ENCODE assay signal across 37 cellular contexts in genomic region chr1:16394178-16394521, GRCh38. TPM values are rescaled to one million over a fixed set of nuclear protein-coding genes. Genes with fewer than 3 reads are reported as not detected.
"Had no signal": no experiment of that assay in that cellular context is flagged by ENCODE, and none has a peak within 500 bp of the region (broad histone marks: within the 10 kb centered on the region; RNA-seq: fewer than 3 reads in every experiment).

No MANE protein-coding gene starts in this region.

- H3K4me3 Mint-ChIP-seq: mesothelial cell of epicardium; neural progenitor cell; stimulated activated memory B cell treated with anti-CD40 and anti-IgM and Interleukin-4, amounts not matched to agents 10 μg/mL and 1 μg/mL and 100 μg/mL, for 72 hours; T-helper 1 cell treated with Interleukin-12 subunit alpha and Interleukin-12 subunit beta and Interleukin-4 antibody, amounts not matched to agents 30 μg/mL and 1 μg/mL, for 36 hours had no signal

- H3K9me3 ChIP-seq: heart right ventricle, right atrium auricular region, SK-N-SH, tibial nerve had no signal

- DNase-seq: activated CD4-positive, alpha-beta T cell treated with anti-CD3 and anti-CD28 coated beads, Interleukin-2, amount 50 U/mL, for 4 hours; activated CD4-positive, CD25-positive, alpha-beta regulatory T cell treated with anti-CD3 and anti-CD28 coated beads, Interleukin-2, amount 50 U/mL, for 72 hours; activated CD8-positive, alpha-beta memory T cell treated with anti-CD3 and anti-CD28 coated beads, Interleukin-2, amount 50 U/mL, for 4 hours; activated effector memory CD4-positive, alpha-beta T cell treated with anti-CD3 and anti-CD28 coated beads, Interleukin-2, amount 50 U/mL, for 16 hours; activated T-cell treated with anti-CD3 and anti-CD28 coated beads, Interleukin-2, amount 50 U/mL, for 48 hours; brain microvascular endothelial cell; cortex of kidney; foreskin fibroblast; naive B cell; SK-N-SH; stimulated activated CD4-positive, alpha-beta T cell treated with anti-CD3 and anti-CD28 coated beads, Interleukin-1b, Interleukin-23, amount 100 ng/mL, for 48 hours; stimulated activated CD4-positive, alpha-beta T cell treated with anti-CD3 and anti-CD28 coated beads, Interleukin-4, amount 100 ng/mL, for 4 hours; stimulated activated CD8-positive, alpha-beta memory T cell treated with anti-CD3 and anti-CD28 coated beads, Interleukin-4, amount 100 ng/mL, for 48 hours; SW 1271; T1000; WERI-Rb-1 had no signal

- H3K27ac Mint-ChIP-seq: neural progenitor cell; stimulated activated memory B cell treated with anti-CD40 and anti-IgM and Interleukin-4, amounts not matched to agents 10 μg/mL and 1 μg/mL and 100 μg/mL, for 72 hours had no signal

- H3K9me3 Mint-ChIP-seq: activated naive CD4-positive, alpha-beta T cell treated with anti-CD3 and anti-CD28 coated beads, Interleukin-2, amount 50 U/mL, for 72 hours; mesothelial cell of epicardium; naive B cell; neural progenitor cell; stimulated activated memory B cell treated with anti-CD40 and anti-IgM and Interleukin-4, amounts not matched to agents 10 μg/mL and 1 μg/mL and 100 μg/mL, for 72 hours; T-helper 1 cell treated with Interleukin-12 subunit alpha and Interleukin-12 subunit beta and Interleukin-4 antibody, amounts not matched to agents 30 μg/mL and 1 μg/mL, for 36 hours had no signal

- H3K27me3 ChIP-seq: brain microvascular endothelial cell, heart right ventricle, neural progenitor cell, right atrium auricular region, tibial nerve had no signal

- ATAC-seq: activated naive CD4-positive, alpha-beta T cell treated with anti-CD3 and anti-CD28 coated beads, Interleukin-2, amount 50 U/mL, for 72 hours; esophagus mucosa; stimulated activated memory B cell treated with anti-CD40 and anti-IgM and Interleukin-4, amounts not matched to agents 10 μg/mL and 1 μg/mL and 100 μg/mL, for 72 hours had no signal

- H3K27me3 Mint-ChIP-seq: naive B cell; stimulated activated memory B cell treated with anti-CD40 and anti-IgM and Interleukin-4, amounts not matched to agents 10 μg/mL and 1 μg/mL and 100 μg/mL, for 72 hours had no signal

- H3K27ac ChIP-seq: brain microvascular endothelial cell, neural progenitor cell, right atrium auricular region, tibial nerve, WERI-Rb-1 had no signal

RNA-seq across cellular contexts. Expression of gene SPATA21, which starts 43.1 kb away (rescaled TPM):
- total RNA-seq: activated CD8-positive, alpha-beta memory T cell treated with anti-CD3 and anti-CD28 coated beads for 36 hours; activated naive CD4-positive, alpha-beta T cell treated with anti-CD3 and anti-CD28 coated beads, Interleukin-2, amount 50 U/mL, for 72 hours; astrocyte; cardiac septum; chondrocyte; esophagus mucosa; glomerular endothelial cell; heart right ventricle; kidney epithelial cell; lower leg skin; mesothelial cell of epicardium; omental fat pad; pulmonary artery endothelial cell; right atrium auricular region; smooth muscle cell; temporal lobe; tibial nerve; ureter had no signal
